Comparison of ENCODE assay signal across 8 cellular contexts in the genomic region with DNA sequence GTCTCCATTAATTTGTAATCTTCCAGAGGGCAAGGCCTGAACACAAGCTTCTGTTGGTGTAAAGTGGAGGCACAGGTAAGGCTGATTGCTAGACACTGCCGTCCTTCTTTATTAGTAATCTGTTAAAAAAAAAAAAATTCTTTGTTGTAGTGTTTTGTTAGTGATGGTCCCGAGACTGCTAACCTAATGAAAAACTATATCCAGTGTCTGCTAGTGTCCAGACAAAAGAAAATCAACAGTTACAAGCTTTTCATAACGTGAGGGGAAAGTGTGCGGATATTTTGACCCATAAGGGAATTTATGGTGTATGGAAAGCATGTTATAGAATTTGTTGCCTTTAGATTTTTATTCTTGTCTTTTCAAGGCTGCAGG. TPM values are rescaled to one million over a fixed set of nuclear protein-coding genes. Genes with fewer than 3 reads are reported as not detected.
DNase-seq lines count a peak whose midpoint lies in the region; ATAC-seq lines count a peak whose summit lies in the region.

No MANE protein-coding gene starts in this region.

- H3K27ac ChIP-seq in iPS-18a (ENCODE audit: low read length) = no peak overlapping the region

- CTCF ChIA-PET in activated CD8-positive, alpha-beta T cell treated with anti-CD3 and anti-CD28 coated beads, Interleukin-2, amount 10 ng/mL, durations not matched to agents 7 days and 5 days (lab: Charles Lee) = interaction anchor here (0.7 to 1.3 kb wide), 2 partner anchors 9 to 70 kb away, joined by 3 read pairs; no protein-coding TSS in a partner anchor

- no peaks in the 10 kb centered on the region for H3K27me3 ChIP-seq in iPS-18a (ENCODE audit: control insufficient read depth, insufficient read depth, low read length)

- DNase-seq in NCI-H510A treated with DMSO at 0.1 percent for 48 hours (lab: John Stamatoyannopoulos, UW) (peak; percentile 40), NCI-H510A (lab: John Stamatoyannopoulos, UW) (no peak), SKM-1 (lab: John Stamatoyannopoulos, UW; ENCODE audit: unreplicated experiment) (no peak)
- DNase-seq in activated CD8-positive, alpha-beta T cell treated with anti-CD3 and anti-CD28 coated beads, Interleukin-2, amount 10 ng/mL, durations not matched to agents 7 days and 5 days = no peak
- DNase-seq in stimulated activated naive B cell treated with anti-CD40 and anti-IgM and Interleukin-4, amounts not matched to agents 10 μg/mL and 1 μg/mL and 100 μg/mL, for 72 hours = no peak

- H3K4me3 Mint-ChIP-seq in activated CD8-positive, alpha-beta T cell treated with anti-CD3 and anti-CD28 coated beads, Interleukin-2, amount 10 ng/mL, durations not matched to agents 7 days and 5 days = peak overlapping the region; percentile 94
- H3K4me3 Mint-ChIP-seq in stimulated activated naive B cell treated with anti-CD40 and anti-IgM and Interleukin-4, amounts not matched to agents 10 μg/mL and 1 μg/mL and 100 μg/mL, for 72 hours = peak overlapping the region; percentile 94 to 96

- peak overlapping the region; percentile 76 for H3K9ac ChIP-seq in iPS-18a (ENCODE audit: low read length)

- peaks cover 20% of the 10 kb centered on the region for H3K4me1 Mint-ChIP-seq in activated CD8-positive, alpha-beta T cell treated with anti-CD3 and anti-CD28 coated beads, Interleukin-2, amount 10 ng/mL, durations not matched to agents 7 days and 5 days (ENCODE audit: low read depth)
- H3K4me1 Mint-ChIP-seq in stimulated activated naive B cell treated with anti-CD40 and anti-IgM and Interleukin-4, amounts not matched to agents 10 μg/mL and 1 μg/mL and 100 μg/mL, for 72 hours = peaks cover 14 to 29% of the 10 kb centered on the region in 2 donors

- H3K9me3 ChIP-seq in iPS-18a (ENCODE audit: control insufficient read depth, low read depth, low read length) = no peaks in the 10 kb centered on the region

- no peak for ATAC-seq in activated CD8-positive, alpha-beta T cell treated with anti-CD3 and anti-CD28 coated beads, Interleukin-2, amount 10 ng/mL, durations not matched to agents 7 days and 5 days
- ATAC-seq in stimulated activated naive B cell treated with anti-CD40 and anti-IgM and Interleukin-4, amounts not matched to agents 10 μg/mL and 1 μg/mL and 100 μg/mL, for 72 hours (replicated peaks) = no peak
- no peak for ATAC-seq in HG02973 (IDR thresholded peaks at IDR 0.05; ENCODE audit: unreplicated experiment)
- ATAC-seq in GM21447 (IDR thresholded peaks at IDR 0.05; ENCODE audit: unreplicated experiment) = no peak

- H3K9me3 Mint-ChIP-seq in activated CD8-positive, alpha-beta T cell treated with anti-CD3 and anti-CD28 coated beads, Interleukin-2, amount 10 ng/mL, durations not matched to agents 7 days and 5 days (ENCODE audit: insufficient read depth) = no peaks in the 10 kb centered on the region
- H3K9me3 Mint-ChIP-seq in stimulated activated naive B cell treated with anti-CD40 and anti-IgM and Interleukin-4, amounts not matched to agents 10 μg/mL and 1 μg/mL and 100 μg/mL, for 72 hours = no peaks in the 10 kb centered on the region

- H3K36me3 Mint-ChIP-seq in activated CD8-positive, alpha-beta T cell treated with anti-CD3 and anti-CD28 coated beads, Interleukin-2, amount 10 ng/mL, durations not matched to agents 7 days and 5 days (ENCODE audit: low read depth) = peaks cover 2% of the 10 kb centered on the region
- peaks cover 1 to 2% of the 10 kb centered on the region in 2 donors for H3K36me3 Mint-ChIP-seq in stimulated activated naive B cell treated with anti-CD40 and anti-IgM and Interleukin-4, amounts not matched to agents 10 μg/mL and 1 μg/mL and 100 μg/mL, for 72 hours

- peak overlapping the region; percentile 99 for H3K27ac Mint-ChIP-seq in activated CD8-positive, alpha-beta T cell treated with anti-CD3 and anti-CD28 coated beads, Interleukin-2, amount 10 ng/mL, durations not matched to agents 7 days and 5 days
- H3K27ac Mint-ChIP-seq in stimulated activated naive B cell treated with anti-CD40 and anti-IgM and Interleukin-4, amounts not matched to agents 10 μg/mL and 1 μg/mL and 100 μg/mL, for 72 hours = peak overlapping the region; percentile 99

- H3K4me1 ChIP-seq in iPS-18a (ENCODE audit: control insufficient read depth, low read depth, low read length) = peaks cover 22% of the 10 kb centered on the region

- POLR2A ChIA-PET in activated CD8-positive, alpha-beta T cell treated with anti-CD3 and anti-CD28 coated beads, Interleukin-2, amount 10 ng/mL, durations not matched to agents 7 days and 5 days (lab: Charles Lee) = interaction anchor here (0.7 to 1.3 kb wide), 2 partner anchors 12 to 87 kb away, joined by 3 read pairs; no protein-coding TSS in a partner anchor

- H3K36me3 ChIP-seq in iPS-18a (ENCODE audit: control insufficient read depth, low read depth, low read length) = no peaks in the 10 kb centered on the region

- H3K27me3 Mint-ChIP-seq in activated CD8-positive, alpha-beta T cell treated with anti-CD3 and anti-CD28 coated beads, Interleukin-2, amount 10 ng/mL, durations not matched to agents 7 days and 5 days (ENCODE audit: low read depth) = no peaks in the 10 kb centered on the region
- no peaks in the 10 kb centered on the region for H3K27me3 Mint-ChIP-seq in stimulated activated naive B cell treated with anti-CD40 and anti-IgM and Interleukin-4, amounts not matched to agents 10 μg/mL and 1 μg/mL and 100 μg/mL, for 72 hours

- peak overlapping the region; percentile 87 for H3K4me3 ChIP-seq in iPS-18a (ENCODE audit: low read length)

RNA-seq across cellular contexts. Expression of a gene that starts 4.2 kb away (rescaled TPM):
- 10 to 100 TPM; 21.2 to 21.4 TPM for total RNA-seq in activated CD8-positive, alpha-beta T cell treated with anti-CD3 and anti-CD28 coated beads, Interleukin-2, amount 10 ng/mL, durations not matched to agents 7 days and 5 days
